Comparison of ENCODE assay signal across 8 cellular contexts in the genomic region with DNA sequence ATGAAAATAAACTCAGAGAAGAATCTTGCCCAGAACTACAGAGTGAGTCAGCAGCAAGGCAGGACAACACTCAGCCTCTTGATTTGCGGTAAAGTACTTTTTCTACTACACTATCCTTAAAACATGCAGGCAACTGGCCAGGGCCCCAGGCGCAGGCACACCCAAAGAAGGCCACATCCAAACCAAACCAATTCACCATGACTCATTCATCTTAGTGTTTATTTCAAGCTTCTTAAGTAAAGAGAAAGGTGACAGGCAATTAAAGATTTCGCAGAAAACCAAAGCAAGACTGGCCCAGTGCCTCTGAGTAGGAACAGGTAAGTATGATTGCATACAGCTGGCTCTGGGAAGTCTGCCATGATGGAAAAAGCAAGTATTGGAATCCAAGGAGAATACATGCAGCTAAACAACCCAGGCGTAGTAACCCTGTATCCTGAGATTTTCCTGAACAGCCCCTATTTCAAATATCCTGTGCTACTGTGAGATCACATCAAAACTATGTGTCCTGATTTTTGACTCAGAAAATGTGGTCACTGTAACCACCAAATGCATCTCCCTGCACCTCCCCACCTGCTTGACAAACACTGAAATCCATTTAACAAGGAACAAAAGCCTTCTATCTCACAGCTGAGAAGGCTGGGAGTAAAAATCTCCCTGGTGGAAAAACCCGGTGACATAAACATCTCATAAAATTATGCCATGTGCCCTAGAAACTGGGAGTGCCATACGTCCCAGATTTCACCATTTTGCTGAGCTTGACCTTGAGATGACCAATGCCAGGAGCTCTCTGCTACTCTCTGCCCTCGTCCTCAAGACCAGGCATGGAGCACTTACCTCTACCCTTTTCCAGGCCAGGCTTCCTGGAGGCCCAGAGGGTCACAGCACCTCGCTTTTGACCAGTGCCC. TPM values are rescaled to one million over a fixed set of nuclear protein-coding genes. Genes with fewer than 3 reads are reported as not detected.
DNase-seq lines count a peak whose midpoint lies in the region; ATAC-seq and TF ChIP-seq lines count a peak whose summit lies in the region.

No MANE protein-coding gene starts in this region.

- H3K9me3 ChIP-seq in PC-3 (ENCODE audit: low read length): no peaks in the 10 kb centered on the region
- no peaks in the 10 kb centered on the region for H3K9me3 ChIP-seq in Caco-2

- no peaks in the 10 kb centered on the region for H3K4me1 Mint-ChIP-seq in Caco-2 (ENCODE audit: low read depth, unreplicated experiment)

- H3K27me3 Mint-ChIP-seq in Caco-2 (ENCODE audit: insufficient read depth, unreplicated experiment): peaks cover 3% of the 10 kb centered on the region

- ATAC-seq in PC-3 (peak; percentile 63), esophagus mucosa (peak; percentile 86), omental fat pad (ENCODE audit: low FRiP score) (peak; percentile 94), GM21367 (IDR thresholded peaks at IDR 0.05; ENCODE audit: unreplicated experiment) (no peak)

- CTCF ChIA-PET in PC-3 (lab: Charles Lee): no interaction called here
- CTCF ChIA-PET in Caco-2 (lab: Charles Lee): interaction anchor here (2.6 kb wide), 1 partner anchor 8 kb away, joined by 18 read pairs; no protein-coding TSS in a partner anchor

- H3K27ac Mint-ChIP-seq in Caco-2 (ENCODE audit: unreplicated experiment): no peak overlapping the region

- H3K9me2 ChIP-seq in PC-3 (replicated peaks; ENCODE audit: low read length): no peaks in the 10 kb centered on the region

- H2AFZ ChIP-seq in PC-3 (ENCODE audit: low read length): no peak overlapping the region

- BruUV-seq in PC-3 (replicated peaks; lab: Mats Ljungman, UMichigan) (no TSS peak), Caco-2 (replicated peaks; lab: Mats Ljungman, UMichigan) (no TSS peak)

- H3K4me3 Mint-ChIP-seq in Caco-2 (ENCODE audit: unreplicated experiment): no peak overlapping the region

- no peaks in the 10 kb centered on the region for H3K27me3 ChIP-seq in PC-3 (ENCODE audit: low read length)
- no peaks in the 10 kb centered on the region for H3K27me3 ChIP-seq in Caco-2 (replicated peaks; ENCODE audit: control insufficient read depth, insufficient read depth, low read length)

- TF ChIP-seq CTCF in PC-3 (conservative IDR thresholded peaks at IDR 0.05; ENCODE audit: low read depth, low read length) (no peak), omental fat pad (IDR thresholded peaks at IDR 0.05) (no peak), Caco-2 (IDR thresholded peaks at IDR 0.05; ENCODE audit: insufficient read depth in 1 of 2, low read depth in 1 of 2, low read length in 1 of 2, severe bottlenecking in 1 of 2, unreplicated experiment in 1 of 2) (no peak)

- H3K4me1 ChIP-seq in PC-3 (ENCODE audit: insufficient read depth, low read length): peaks cover 62% of the 10 kb centered on the region
- H3K4me1 ChIP-seq in Caco-2: no peaks in the 10 kb centered on the region; the same call in 1 of the 2 replicates

- POLR2A ChIA-PET in PC-3 (lab: Charles Lee; ENCODE audit: unreplicated experiment): interaction anchor here (0.5 to 1.0 kb wide), 6 partner anchors 12 to 1608 kb away, joined by 3 to 12 read pairs (median 4); a partner anchor contains a TSS
- POLR2A ChIA-PET in Caco-2 (lab: Charles Lee): interaction anchor here (1.4 kb wide), 1 partner anchor 13 kb away, joined by 4 read pairs; a partner anchor contains a TSS

- H3K79me2 ChIP-seq in PC-3 (ENCODE audit: low read length): no peaks in the 10 kb centered on the region

- no peaks in the 10 kb centered on the region for H3K9me3 Mint-ChIP-seq in Caco-2 (ENCODE audit: unreplicated experiment)

- H4K20me1 ChIP-seq in PC-3 (ENCODE audit: low read length): no peaks in the 10 kb centered on the region

- H3K36me3 ChIP-seq in PC-3 (ENCODE audit: low read depth, low read length) (no peaks in the 10 kb centered on the region), Caco-2 (ENCODE audit: control insufficient read depth, insufficient read depth, low read length) (no peaks in the 10 kb centered on the region)

- intact Hi-C loops in PC-3 (cut with micrococcal nuclease): loop anchor here (1.0 to 10.0 kb wide), 7 partner anchors 8 to 434 kb away; a partner anchor contains a TSS
- intact Hi-C loops in Caco-2 (cut with micrococcal nuclease; ENCODE audit: unreplicated experiment): no loop called here

- H3K4me2 ChIP-seq in PC-3 (ENCODE audit: low read length): peak overlapping the region; percentile 71

- H3K27ac ChIP-seq in PC-3 (ENCODE audit: low read length): peak overlapping the region; percentile 99

- peaks cover 27% of the 10 kb centered on the region for H3F3A ChIP-seq in PC-3 (ENCODE audit: low read length, unreplicated experiment)

- no peaks in the 10 kb centered on the region for H3K36me3 Mint-ChIP-seq in Caco-2 (ENCODE audit: insufficient read depth, unreplicated experiment)

- H3K4me3 ChIP-seq in PC-3 (ENCODE audit: low read length) (peak overlapping the region; percentile 11; the same call in 1 of the 2 replicates), Caco-2 (ENCODE audit: low read depth, low read length) (no peak overlapping the region)

- DNase-seq in Ammon's horn (ENCODE audit: low spot score) (peak; percentile 35), PC-3 (peak; percentile 99), omental fat pad (ENCODE audit: low spot score) (peak; percentile 54), D341Med (ENCODE audit: low spot score) (no peak), DMS153 treated with DMSO at 0.1 percent for 48 hours (lab: John Stamatoyannopoulos, UW; ENCODE audit: unreplicated experiment) (no peak), Caco-2 (no peak)

- H3K9ac ChIP-seq in PC-3 (ENCODE audit: low read length): peak overlapping the region; percentile 85

RNA-seq across cellular contexts. Expression of a gene that starts 12.4 kb away (rescaled TPM):
- total RNA-seq in PC-3 (2014; rRNA removed): 3.0 and 6.0 TPM in 2 replicates
- not detected for total RNA-seq in esophagus mucosa
- total RNA-seq in omental fat pad: 1 to 10 TPM in 1 of 4 donors, not detected in 3; 1.6 TPM
- 1.1 and 1.7 TPM in 2 replicates for total RNA-seq in Caco-2 (2022)

RNA-seq across cellular contexts. Expression of a gene that starts 12.5 kb away (rescaled TPM):
- total RNA-seq in PC-3 (2014; rRNA removed) (187 and 194 TPM in 2 replicates), esophagus mucosa (15.8 TPM), omental fat pad (10 to 100 TPM; 12.7 to 38.6 (median 18.1) TPM), Caco-2 (2022) (89.3 and 105 TPM in 2 replicates)

RNA-seq across cellular contexts. Expression of a gene that starts 33.2 kb away (rescaled TPM):
- total RNA-seq in PC-3 (2014; rRNA removed) (251 and 304 TPM in 2 replicates), esophagus mucosa (46.5 TPM), omental fat pad (10 to 100 TPM in 1 of 4 donors, 1 to 10 TPM in 1, not detected in 2; 1.4 to 10.1 TPM), Caco-2 (2022) (409 and 423 TPM in 2 replicates)

RNA-seq across cellular contexts. Expression of a gene that starts 47.8 kb away (rescaled TPM):
- total RNA-seq in PC-3 (2014; rRNA removed) (not detected in 2 replicates), esophagus mucosa (not detected), omental fat pad (1 to 10 TPM in 3 of 4 donors, not detected in 1; 1.2 to 2.2 (median 1.5) TPM), Caco-2 (2022) (not detected in 2 replicates)

RNA-seq across cellular contexts. Expression of a gene that starts 54.3 kb away (rescaled TPM):
- 90.1 and 108 TPM in 2 replicates for total RNA-seq in PC-3 (2014; rRNA removed)
- 7.1 TPM for total RNA-seq in esophagus mucosa
- 100 to 1,000 TPM in 1 of 4 donors, 10 to 100 TPM in 3; 42.6 to 147 (median 66.8) TPM for total RNA-seq in omental fat pad
- 14.1 and 15.6 TPM in 2 replicates for total RNA-seq in Caco-2 (2022)

Comparison
In these comparisons a context has a peak if more than half of its experiments do, and no peak if none do; other contexts are left out.
1. DNase-seq: peak in Ammon's horn (single experiment), PC-3 (single experiment) and omental fat pad (single experiment); none in D341Med (single experiment), DMS153 treated with DMSO at 0.1 percent for 48 hours (single experiment) and Caco-2 (0 of 2).